8 cellular contexts compared by ENCODE assay signal in genomic region chr5:88845081-88845697, GRCh38. TPM values are rescaled to one million over a fixed set of nuclear protein-coding genes. Genes with fewer than 3 reads are reported as not detected.
DNase-seq lines count a peak whose midpoint lies in the region; ATAC-seq, FAIRE-seq and TF ChIP-seq lines count a peak whose summit lies in the region.

No MANE protein-coding gene starts in this region.

- no peak for FAIRE-seq in HepG2 (lab: Jason Lieb, UNC)

- no peak overlapping the region for H3K4me3 ChIP-seq in HepG2 (replicated peaks in 1 of 3; ENCODE audit: insufficient read depth in 1 of 3, low read depth in 2 of 3, low read length in 3 of 3)
- no peak overlapping the region for H3K4me3 ChIP-seq in right lobe of liver
- H3K4me3 ChIP-seq in thoracic aorta, result peak overlapping the region; percentile 9

- no peak overlapping the region for H3K4me2 ChIP-seq in HepG2 (ENCODE audit: low read depth, low read length)

- in situ Hi-C loops in HepG2 (cut with HindIII; ENCODE audit: extremely low pct_ligation_motif_present, low pct_unique_long_range_greater_than_20kb), result no loop called here

- no peaks in the 10 kb centered on the region for H3K4me1 ChIP-seq in HepG2 (ENCODE audit: insufficient read depth, low read length)
- H3K4me1 ChIP-seq in right lobe of liver, result no peaks in the 10 kb centered on the region
- peaks cover 36 to 62% of the 10 kb centered on the region in 2 donors for H3K4me1 ChIP-seq in thoracic aorta (ENCODE audit: control insufficient read depth in 1 of 2, low read depth in 2 of 2)

- H3K9me3 ChIP-seq in HepG2 (ENCODE audit: low read length) (no peaks in the 10 kb centered on the region), right lobe of liver (no peaks in the 10 kb centered on the region), thoracic aorta (no peaks in the 10 kb centered on the region)

- no peak overlapping the region for H3K27ac ChIP-seq in HepG2 (ENCODE audit: extremely low read length, insufficient read depth, low read length)
- H3K27ac ChIP-seq in right lobe of liver, result no peak overlapping the region
- no peak overlapping the region for H3K27ac ChIP-seq in thoracic aorta

- no peak for ATAC-seq in HepG2
- ATAC-seq in right lobe of liver, result no peak
- peak; percentile 77 for ATAC-seq in HG02678 (IDR thresholded peaks at IDR 0.05; ENCODE audit: unreplicated experiment)
- peak; percentile 76 for ATAC-seq in HG03571 (IDR thresholded peaks at IDR 0.05; ENCODE audit: unreplicated experiment)
- ATAC-seq in thoracic aorta (ENCODE audit: insufficient number of reproducible peaks, low FRiP score, low read depth), result no peak

- no peak for TF ChIP-seq EP300 in HepG2 (IDR thresholded peaks at IDR 0.05; ENCODE audit: low read depth in 2 of 2, low read length in 2 of 2)
- TF ChIP-seq EP300 in HepG2 (CRISPR knock-in tag; IDR thresholded peaks at IDR 0.05; ENCODE audit: borderline replicate concordance), result no peak

- CTCF ChIA-PET in HepG2 (lab: Yijun Ruan, JAX; ENCODE audit: low intra/inter-chr PET ratio, low total read pairs), result no interaction called here

- TF ChIP-seq RAD21 in HepG2 (CRISPR knock-in tag; IDR thresholded peaks at IDR 0.05), result no peak

- WGBS in HepG2 (ENCODE audit: low lambda C conversion rate), result 15% methylated on average over 8 of the region's 8 CpGs
- 38% methylated on average over 8 of the region's 8 CpGs for WGBS in right lobe of liver (ENCODE audit: insufficient coverage, low coverage, low lambda C conversion rate, missing lambda C conversion rate)

- H2AFZ ChIP-seq in HepG2 (ENCODE audit: low read length), result no peak overlapping the region

- BruUV-seq in HepG2 (replicated peaks; lab: Mats Ljungman, UMichigan), result no TSS peak

- no peak for TF ChIP-seq CTCF in HepG2 (CRISPR knock-in tag; IDR thresholded peaks at IDR 0.05)
- TF ChIP-seq CTCF in right lobe of liver (IDR thresholded peaks at IDR 0.05), result no peak
- TF ChIP-seq CTCF in thoracic aorta (IDR thresholded peaks at IDR 0.05), result no peak

- intact Hi-C loops in HepG2 (cut with micrococcal nuclease; ENCODE audit: unreplicated experiment) (no loop called here), right lobe of liver (cut with DNase I) (no loop called here)

- H3K36me3 ChIP-seq in HepG2 (replicated peaks in 1 of 2; ENCODE audit: control insufficient read depth in 1 of 2, insufficient read depth in 2 of 2, low read length in 2 of 2) (no peaks in the 10 kb centered on the region), right lobe of liver (no peaks in the 10 kb centered on the region), thoracic aorta (no peaks in the 10 kb centered on the region)

- TF ChIP-seq POLR2A in HepG2 (IDR thresholded peaks at IDR 0.05; ENCODE audit: insufficient read depth in 1 of 2, low read depth in 2 of 2, low read length in 2 of 2) (no peak), right lobe of liver (IDR thresholded peaks at IDR 0.05) (no peak)

- no peaks in the 10 kb centered on the region for H4K20me1 ChIP-seq in HepG2 (ENCODE audit: insufficient read depth, low read length)

- no peaks in the 10 kb centered on the region for H3K79me2 ChIP-seq in HepG2 (ENCODE audit: insufficient read depth, low read length)

- H3K9ac ChIP-seq in HepG2 (ENCODE audit: insufficient read depth, low read depth, low read length), result no peak overlapping the region

- H3K27me3 ChIP-seq in HepG2 (ENCODE audit: control insufficient read depth in 1 of 2, insufficient read depth in 2 of 2, low read length in 2 of 2) (no peaks in the 10 kb centered on the region), right lobe of liver (no peaks in the 10 kb centered on the region), thoracic aorta (replicated peaks; ENCODE audit: insufficient read depth) (no peaks in the 10 kb centered on the region)

- POLR2A ChIA-PET in HepG2 (lab: Yijun Ruan, JAX), result no interaction called here

- DNase-seq in HepG2 (ENCODE audit: low spot score), result no peak
- no peak for DNase-seq in right lobe of liver
- DNase-seq in thoracic aorta (ENCODE audit: low spot score), result no peak
- DNase-seq in activated CD4-positive, alpha-beta T cell treated with anti-CD3 and anti-CD28 coated beads, Interleukin-2, amount 50 U/mL, for 4 hours, result no peak
- DNase-seq in mucosa of gallbladder (ENCODE audit: low spot score), result no peak
- DNase-seq in nucleus accumbens (lab: John Stamatoyannopoulos, UW), result no peak

TF ChIP-seq in HepG2, 621 proteins besides CTCF, POLR2A, EP300 and RAD21:
- TF ChIP-seq, protein P1, sequence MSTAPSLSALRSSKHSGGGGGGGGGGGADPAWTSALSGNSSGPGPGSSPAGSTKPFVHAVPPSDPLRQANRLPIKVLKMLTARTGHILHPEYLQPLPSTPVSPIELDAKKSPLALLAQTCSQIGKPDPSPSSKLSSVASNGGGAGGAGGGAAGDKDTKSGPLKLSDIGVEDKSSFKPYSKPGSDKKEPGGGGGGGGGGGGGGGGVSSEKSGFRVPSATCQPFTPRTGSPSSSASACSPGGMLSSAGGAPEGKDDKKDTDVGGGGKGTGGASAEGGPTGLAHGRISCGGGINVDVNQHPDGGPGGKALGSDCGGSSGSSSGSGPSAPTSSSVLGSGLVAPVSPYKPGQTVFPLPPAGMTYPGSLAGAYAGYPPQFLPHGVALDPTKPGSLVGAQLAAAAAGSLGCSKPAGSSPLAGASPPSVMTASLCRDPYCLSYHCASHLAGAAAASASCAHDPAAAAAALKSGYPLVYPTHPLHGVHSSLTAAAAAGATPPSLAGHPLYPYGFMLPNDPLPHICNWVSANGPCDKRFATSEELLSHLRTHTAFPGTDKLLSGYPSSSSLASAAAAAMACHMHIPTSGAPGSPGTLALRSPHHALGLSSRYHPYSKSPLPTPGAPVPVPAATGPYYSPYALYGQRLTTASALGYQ (CRISPR knock-in tag; IDR thresholded peaks at IDR 0.05), result no peak
- TF ChIP-seq, protein P2, sequence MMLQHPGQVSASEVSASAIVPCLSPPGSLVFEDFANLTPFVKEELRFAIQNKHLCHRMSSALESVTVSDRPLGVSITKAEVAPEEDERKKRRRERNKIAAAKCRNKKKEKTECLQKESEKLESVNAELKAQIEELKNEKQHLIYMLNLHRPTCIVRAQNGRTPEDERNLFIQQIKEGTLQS (CRISPR knock-in tag; IDR thresholded peaks at IDR 0.05), result no peak
- TF ChIP-seq ZBTB38 (CRISPR knock-in tag; IDR thresholded peaks at IDR 0.05) (no peak), SALL2 (CRISPR knock-in tag; IDR thresholded peaks at IDR 0.05) (no peak), ELF4 (CRISPR knock-in tag; IDR thresholded peaks at IDR 0.05; ENCODE audit: borderline replicate concordance) (no peak), CREB1 (IDR thresholded peaks at IDR 0.05) (peak; percentile 30; the same call in 1 of the 2 replicates), CREB1 (CRISPR knock-in tag; IDR thresholded peaks at IDR 0.05) (no peak)

RNA-seq across cellular contexts. Expression of gene MEF2C, which starts 37.8 kb away (rescaled TPM):
- 0.02 TPM in 1 of 2 replicates, not detected in the other for total RNA-seq in HepG2 (2016; rRNA removed; fragmentation: Illumina TruSeq; extraction: Trizol)
- not detected in 2 replicates for total RNA-seq in HepG2 (2016; cell fraction: cytosol; rRNA removed; fragmentation: Illumina TruSeq; extraction: Trizol; ENCODE audit: low read depth)
- 0.04 TPM in 1 of 2 replicates, not detected in the other for total RNA-seq in HepG2 (2016; cell fraction: insoluble cytoplasmic fraction; rRNA removed; fragmentation: Illumina TruSeq; extraction: Trizol)
- not detected in 2 replicates for total RNA-seq in HepG2 (2016; cell fraction: membrane; rRNA removed; fragmentation: Illumina TruSeq; extraction: Trizol)
- 0.09 and 0.16 TPM in 2 replicates for total RNA-seq in HepG2 (2016; cell fraction: nucleus; rRNA removed; fragmentation: Illumina TruSeq; extraction: Trizol)
- 0.01 TPM in 1 of 2 replicates, not detected in the other for polyA plus RNA-seq in HepG2 (2011; rRNA removed)
- 0.03 TPM in 1 of 2 replicates, not detected in the other for polyA plus RNA-seq in HepG2 (2011; cell fraction: cytosol; rRNA removed)
- 0.14 TPM in 1 of 2 replicates, not detected in the other for polyA plus RNA-seq in HepG2 (2011; cell fraction: nucleus; rRNA removed)
- not detected in 2 replicates for polyA plus RNA-seq in HepG2 (2012)
- polyA plus RNA-seq in HepG2 (2016; cell fraction: cytosol; fragmentation: Illumina TruSeq; extraction: Trizol; ENCODE audit: low read depth), result not detected in 2 replicates
- not detected in 2 replicates for polyA plus RNA-seq in HepG2 (2016; cell fraction: insoluble cytoplasmic fraction; fragmentation: Illumina TruSeq; extraction: Trizol; ENCODE audit: low read depth)
- polyA plus RNA-seq in HepG2 (2016; cell fraction: membrane; fragmentation: Illumina TruSeq; extraction: Trizol; ENCODE audit: low read depth), result not detected in 2 replicates
- 0.11 and 0.12 TPM in 2 replicates for polyA plus RNA-seq in HepG2 (2016; cell fraction: nucleus; fragmentation: Illumina TruSeq; extraction: Trizol; ENCODE audit: insufficient read depth, low read depth)
- polyA minus RNA-seq in HepG2 (2011; rRNA and poly(A)+ RNA removed; ENCODE audit: low replicate concordance), result 0.02 and 0.61 TPM in 2 replicates
- polyA minus RNA-seq in HepG2 (2011; cell fraction: cytosol; rRNA and poly(A)+ RNA removed), result not detected in 2 replicates
- polyA minus RNA-seq in HepG2 (2011; cell fraction: nucleus; rRNA and poly(A)+ RNA removed), result 0.13 and 0.25 TPM in 2 replicates
- total RNA-seq in right lobe of liver, result 10 to 100 TPM in 2 of 6 experiments, 1 to 10 TPM in 4; 4.4 to 19.4 (median 6.4) TPM
- 100 to 1,000 TPM in 1 of 2 donors, 10 to 100 TPM in 1; 94.0 to 104 TPM for total RNA-seq in thoracic aorta
- 56.9 TPM for total RNA-seq in mucosa of gallbladder

Comparison
In these comparisons a context has a peak if more than half of its experiments do, and no peak if none do; other contexts are left out.
1. ATAC-seq: peak in HG02678 (single experiment) and HG03571 (single experiment); none in HepG2 (single experiment), right lobe of liver (0 of 4) and thoracic aorta (single experiment).